ENCODE assay signal across 10 cellular contexts in genomic region chr14:95545769-95546168, GRCh38. TPM values are rescaled to one million over a fixed set of nuclear protein-coding genes. Genes with fewer than 3 reads are reported as not detected.
A peak's percentile ranks its signal among the peaks of the same experiment; 100 is the strongest.
DNase-seq lines count a peak whose midpoint lies in the region; ATAC-seq and TF ChIP-seq lines count a peak whose summit lies in the region.
"Had no signal": no experiment of that assay in that cellular context is flagged by ENCODE, and none has a peak within 500 bp of the region (broad histone marks: within the 10 kb centered on the region; RNA-seq: fewer than 3 reads in every experiment).

No MANE protein-coding gene starts in this region.

- peak overlapping the region; percentile 81 for H3K27ac Mint-ChIP-seq in chondrocyte (ENCODE audit: unreplicated experiment)
- H3K27ac Mint-ChIP-seq: activated naive CD4-positive, alpha-beta T cell treated with anti-CD3 and anti-CD28 coated beads, Interleukin-2, amount 50 U/mL, for 24 hours had no signal

- no peaks in the 10 kb centered on the region for H3K27me3 Mint-ChIP-seq in chondrocyte (ENCODE audit: low read depth)
- H3K27me3 Mint-ChIP-seq: activated naive CD4-positive, alpha-beta T cell treated with anti-CD3 and anti-CD28 coated beads, Interleukin-2, amount 50 U/mL, for 24 hours had no signal

- no peak for ATAC-seq in GM18517 (IDR thresholded peaks at IDR 0.05; ENCODE audit: unreplicated experiment)

- DNase-seq in COLO829 (ENCODE audit: low spot score), result peak; percentile 82
- DNase-seq in LoVo (ENCODE audit: low spot score), result peak; percentile 37
- no peak for DNase-seq in chondrocyte (ENCODE audit: low spot score)
- peak; percentile 84 for DNase-seq in non-pigmented ciliary epithelial cell (ENCODE audit: low read depth)
- DNase-seq in activated gamma-delta T cell treated with Interleukin-2 at 50 U/mL for 16 hours, result no peak
- no peak for DNase-seq in NCI-H2107 (lab: John Stamatoyannopoulos, UW)
- DNase-seq in NCI-H1092 treated with DMSO at 0.1 percent for 48 hours (lab: John Stamatoyannopoulos, UW), result no peak
- DNase-seq: NCI-H748 treated with DMSO at 0.1 percent for 48 hours had no signal

- peaks cover 4% of the 10 kb centered on the region for H3K36me3 Mint-ChIP-seq in chondrocyte (ENCODE audit: low read depth)

- peaks cover 7% of the 10 kb centered on the region for H3K9me3 Mint-ChIP-seq in chondrocyte (ENCODE audit: low read depth)
- H3K9me3 Mint-ChIP-seq: activated naive CD4-positive, alpha-beta T cell treated with anti-CD3 and anti-CD28 coated beads, Interleukin-2, amount 50 U/mL, for 24 hours had no signal

- H3K4me1 Mint-ChIP-seq in chondrocyte (ENCODE audit: low read depth), result peaks cover 49% of the 10 kb centered on the region

- no peak overlapping the region for H3K4me3 Mint-ChIP-seq in chondrocyte (ENCODE audit: unreplicated experiment)
- H3K4me3 Mint-ChIP-seq: activated naive CD4-positive, alpha-beta T cell treated with anti-CD3 and anti-CD28 coated beads, Interleukin-2, amount 50 U/mL, for 24 hours had no signal

- TF ChIP-seq CTCF in chondrocyte (IDR thresholded peaks at IDR 0.05), result no peak

RNA-seq across cellular contexts. Expression of gene GLRX5, which starts 10.9 kb away (rescaled TPM):
- 30.9 to 38.9 TPM (median 33.4 TPM) in 3 replicates for total RNA-seq in chondrocyte

RNA-seq across cellular contexts. Expression of gene SYNE3, which starts 29.3 kb away (rescaled TPM):
- 21.4 to 22.3 TPM (median 22.0 TPM) in 3 replicates for total RNA-seq in chondrocyte

Comparison
In these comparisons a context has a peak if more than half of its experiments do, and no peak if none do; other contexts are left out.
1. DNase-seq: peak in COLO829 (single experiment), LoVo (single experiment) and non-pigmented ciliary epithelial cell (single experiment); none in chondrocyte (single experiment), activated gamma-delta T cell treated with Interleukin-2 at 50 U/mL for 16 hours (single experiment), NCI-H2107 (single experiment) and NCI-H1092 treated with DMSO at 0.1 percent for 48 hours (single experiment).